In the genomic region with DNA sequence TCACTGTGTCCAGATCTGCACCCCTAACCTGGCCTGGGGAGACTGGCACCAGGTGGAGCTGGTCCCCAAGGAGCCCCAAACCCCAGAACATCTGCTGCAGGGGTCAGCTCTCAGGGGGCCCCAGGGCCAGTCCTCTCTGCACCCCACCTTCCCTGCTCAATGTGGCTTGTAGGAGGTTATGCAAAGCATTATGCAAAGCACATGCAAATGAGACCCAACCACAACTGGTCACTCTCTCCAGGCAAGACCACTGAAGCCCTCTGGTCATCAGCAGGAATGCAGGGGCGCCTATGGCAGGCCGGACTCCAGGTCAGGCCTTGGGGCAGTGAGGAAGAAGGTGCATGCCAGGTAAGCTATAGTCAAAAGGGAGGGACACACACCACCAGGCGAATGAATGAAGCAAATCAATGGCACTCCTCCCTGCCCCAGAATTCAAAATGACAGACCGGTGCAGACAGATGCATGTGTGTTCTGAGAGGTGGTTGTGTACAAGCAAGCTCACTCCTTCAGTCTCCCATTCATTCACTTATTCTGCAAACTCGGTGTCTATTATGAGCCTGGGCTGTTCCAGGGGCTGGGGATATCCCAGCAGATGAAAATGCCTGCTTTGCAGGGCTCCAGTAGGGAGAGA, we compare ENCODE assay signal across 20 cellular contexts. TPM values are rescaled to one million over a fixed set of nuclear protein-coding genes. Genes with fewer than 3 reads are reported as not detected.
DNase-seq lines count a peak whose midpoint lies in the region; ATAC-seq and TF ChIP-seq lines count a peak whose summit lies in the region.
"Had no signal": no experiment of that assay in that cellular context is flagged by ENCODE, and none has a peak within 500 bp of the region (broad histone marks: within the 10 kb centered on the region; RNA-seq: fewer than 3 reads in every experiment).

No MANE protein-coding gene starts in this region.

- no peak for ATAC-seq in gastrocnemius medialis

- no peak overlapping the region for H3K9ac ChIP-seq in endodermal cell (ENCODE audit: extremely low read depth, low read length, poor library complexity, severe bottlenecking)

- intact Hi-C loops in gastrocnemius medialis (cut with DNase I; ENCODE audit: low total_unique reads): no loop called here
- intact Hi-C loops in esophagus muscularis mucosa (cut with DNase I): no loop called here
- intact Hi-C loops in ascending aorta (cut with DNase I): no loop called here

- in situ Hi-C loops in gastrocnemius medialis (cut with MboI; ENCODE audit: low sequenced_read_pairs in 4 of 4): no loop called here

- peaks cover 21% of the 10 kb centered on the region for H3K4me1 ChIP-seq in endodermal cell (ENCODE audit: control insufficient read depth, insufficient read depth, low read length)
- H3K4me1 ChIP-seq in gastrocnemius medialis: peaks cover 9 to 10% of the 10 kb centered on the region in 2 donors
- peaks cover 0 to 3% (median 0%) of the 10 kb centered on the region in 4 donors for H3K4me1 ChIP-seq in esophagus muscularis mucosa
- no peaks in the 10 kb centered on the region for H3K4me1 ChIP-seq in ascending aorta

- H3K4me1 Mint-ChIP-seq in activated CD4-positive, alpha-beta T cell treated with anti-CD3 and anti-CD28 coated beads, Interleukin-2, amount 10 ng/mL, durations not matched to agents 7 days and 5 days: peaks cover 23% of the 10 kb centered on the region
- H3K4me1 Mint-ChIP-seq in endodermal cell: peaks cover 38% of the 10 kb centered on the region

- no peaks in the 10 kb centered on the region for H3K36me3 Mint-ChIP-seq in activated CD4-positive, alpha-beta T cell treated with anti-CD3 and anti-CD28 coated beads, Interleukin-2, amount 10 ng/mL, durations not matched to agents 7 days and 5 days (ENCODE audit: low read depth)
- H3K36me3 Mint-ChIP-seq in endodermal cell (ENCODE audit: low read depth): peaks cover 11% of the 10 kb centered on the region

- no peak for TF ChIP-seq EP300 in esophagus muscularis mucosa (IDR thresholded peaks at IDR 0.05)

- no peak for TF ChIP-seq CTCF in endodermal cell (conservative IDR thresholded peaks at IDR 0.05)
- no peak for TF ChIP-seq CTCF in gastrocnemius medialis (IDR thresholded peaks at IDR 0.05 in 4 of 5, conservative IDR thresholded peaks at IDR 0.05 in 1 of 5)
- TF ChIP-seq CTCF in esophagus muscularis mucosa (IDR thresholded peaks at IDR 0.05): no peak
- TF ChIP-seq CTCF in ascending aorta (IDR thresholded peaks at IDR 0.05): no peak

- H3K27me3 ChIP-seq in endodermal cell (ENCODE audit: control insufficient read depth, insufficient read depth, low read length, poor library complexity, severe bottlenecking): no peaks in the 10 kb centered on the region
- H3K27me3 ChIP-seq in gastrocnemius medialis: no peaks in the 10 kb centered on the region
- no peaks in the 10 kb centered on the region for H3K27me3 ChIP-seq in esophagus muscularis mucosa
- H3K27me3 ChIP-seq in ascending aorta: no peaks in the 10 kb centered on the region

- POLR2A ChIA-PET in activated CD4-positive, alpha-beta T cell treated with anti-CD3 and anti-CD28 coated beads, Interleukin-2, amount 10 ng/mL, durations not matched to agents 7 days and 5 days (lab: Charles Lee): no interaction called here

- H3K27ac Mint-ChIP-seq in activated CD4-positive, alpha-beta T cell treated with anti-CD3 and anti-CD28 coated beads, Interleukin-2, amount 10 ng/mL, durations not matched to agents 7 days and 5 days: peak overlapping the region; percentile 78
- peak overlapping the region; percentile 37 for H3K27ac Mint-ChIP-seq in endodermal cell

- H3K4me3 ChIP-seq in endodermal cell (ENCODE audit: low read length) (no peak overlapping the region), gastrocnemius medialis (no peak overlapping the region), esophagus muscularis mucosa (no peak overlapping the region), ascending aorta (no peak overlapping the region)
- H3K4me3 ChIP-seq: SK-N-MC had no signal

- TF ChIP-seq POLR2A in gastrocnemius medialis (IDR thresholded peaks at IDR 0.05) (no peak), esophagus muscularis mucosa (IDR thresholded peaks at IDR 0.05; ENCODE audit: low read depth) (no peak)

- 84 to 100% methylated on average over 2 to 5 of the region's 5 CpGs for WGBS in endodermal cell (ENCODE audit: insufficient coverage in 1 of 2, insufficient read length in 1 of 2), 2 experiments
- WGBS in esophagus muscularis mucosa: 75% methylated on average over 4 of the region's 5 CpGs

- no peaks in the 10 kb centered on the region for H3K9me3 Mint-ChIP-seq in activated CD4-positive, alpha-beta T cell treated with anti-CD3 and anti-CD28 coated beads, Interleukin-2, amount 10 ng/mL, durations not matched to agents 7 days and 5 days
- H3K9me3 Mint-ChIP-seq in endodermal cell: no peaks in the 10 kb centered on the region

- no peak for DNase-seq in activated CD4-positive, alpha-beta T cell treated with anti-CD3 and anti-CD28 coated beads, Interleukin-2, amount 10 ng/mL, durations not matched to agents 7 days and 5 days
- no peak for DNase-seq in activated CD4-positive, alpha-beta T cell treated with anti-CD3 and anti-CD28 coated beads for 4 hours
- DNase-seq in NCI-H526 treated with DMSO at 0.1 percent for 48 hours (lab: John Stamatoyannopoulos, UW): peak; percentile 79
- DNase-seq in endodermal cell: no peak
- DNase-seq in gastrocnemius medialis: no peak
- no peak for DNase-seq in esophagus muscularis mucosa (ENCODE audit: extremely low spot score)
- DNase-seq in NCI-H2227 treated with DMSO at 0.1 percent for 48 hours (lab: John Stamatoyannopoulos, UW): no peak
- DNase-seq in ascending aorta (ENCODE audit: low spot score in 2 of 2): no peak
- DNase-seq: DMS 273 treated with DMSO at 0.1 percent for 48 hours, GF-D8, HCEC 1CT, NCI-H1436 treated with DMSO at 0.1 percent for 48 hours, NCI-H2029 treated with DMSO at 0.1 percent for 48 hours, NCI-H2171 treated with DMSO at 0.1 percent for 48 hours, NCI-H510A had no signal

- H3K27ac ChIP-seq in endodermal cell (ENCODE audit: low read depth, low read length) (no peak overlapping the region), gastrocnemius medialis (peak overlapping the region; percentile 78 to 81 (median 81)), esophagus muscularis mucosa (replicated peaks in 1 of 4) (no peak overlapping the region), ascending aorta (no peak overlapping the region)
- H3K27ac ChIP-seq: 22Rv1, HL-60, SK-N-MC had no signal

- H3K9me3 ChIP-seq in endodermal cell (ENCODE audit: control insufficient read depth, low read length): no peaks in the 10 kb centered on the region
- H3K9me3 ChIP-seq in gastrocnemius medialis: no peaks in the 10 kb centered on the region
- H3K9me3 ChIP-seq in esophagus muscularis mucosa: no peaks in the 10 kb centered on the region
- no peaks in the 10 kb centered on the region for H3K9me3 ChIP-seq in ascending aorta

- no peaks in the 10 kb centered on the region for H3K27me3 Mint-ChIP-seq in activated CD4-positive, alpha-beta T cell treated with anti-CD3 and anti-CD28 coated beads, Interleukin-2, amount 10 ng/mL, durations not matched to agents 7 days and 5 days
- no peaks in the 10 kb centered on the region for H3K27me3 Mint-ChIP-seq in endodermal cell (ENCODE audit: insufficient read depth)

- no peak overlapping the region for H3K4me3 Mint-ChIP-seq in activated CD4-positive, alpha-beta T cell treated with anti-CD3 and anti-CD28 coated beads, Interleukin-2, amount 10 ng/mL, durations not matched to agents 7 days and 5 days
- H3K4me3 Mint-ChIP-seq in endodermal cell: no peak overlapping the region

- H3K36me3 ChIP-seq in endodermal cell (ENCODE audit: control insufficient read depth, insufficient read depth, low read length) (no peaks in the 10 kb centered on the region), gastrocnemius medialis (no peaks in the 10 kb centered on the region), esophagus muscularis mucosa (no peaks in the 10 kb centered on the region), ascending aorta (no peaks in the 10 kb centered on the region)

- CTCF ChIA-PET in activated CD4-positive, alpha-beta T cell treated with anti-CD3 and anti-CD28 coated beads, Interleukin-2, amount 10 ng/mL, durations not matched to agents 7 days and 5 days (lab: Charles Lee): interaction anchor here (1.3 to 2.1 kb wide), 3 partner anchors 9 to 28 kb away, joined by 4 to 8 read pairs (median 6); no protein-coding TSS in a partner anchor

RNA-seq across cellular contexts. Expression of gene TMEM235, which starts 48.0 kb away (rescaled TPM):
- total RNA-seq in activated CD4-positive, alpha-beta T cell treated with anti-CD3 and anti-CD28 coated beads, Interleukin-2, amount 10 ng/mL, durations not matched to agents 7 days and 5 days: not detected
- total RNA-seq in endodermal cell: under 1 TPM in 1 of 2 donors, not detected in 1; 0.33 TPM
- polyA plus RNA-seq in endodermal cell (2013, experiment 1 of 2): not detected
- 0.33 TPM for polyA plus RNA-seq in endodermal cell (2013, experiment 2 of 2)
- not detected for total RNA-seq in gastrocnemius medialis
- total RNA-seq in esophagus muscularis mucosa: not detected
- not detected for total RNA-seq in ascending aorta
- polyA plus RNA-seq: AG04450, BJ had no signal

Comparison
In these comparisons a context has a peak if more than half of its experiments do, and no peak if none do; other contexts are left out.
1. H3K27ac ChIP-seq: peak in gastrocnemius medialis (4 of 4); none in endodermal cell (single experiment), esophagus muscularis mucosa (0 of 4) and ascending aorta (0 of 2).